8 cellular contexts compared by ENCODE assay signal in the genomic region with DNA sequence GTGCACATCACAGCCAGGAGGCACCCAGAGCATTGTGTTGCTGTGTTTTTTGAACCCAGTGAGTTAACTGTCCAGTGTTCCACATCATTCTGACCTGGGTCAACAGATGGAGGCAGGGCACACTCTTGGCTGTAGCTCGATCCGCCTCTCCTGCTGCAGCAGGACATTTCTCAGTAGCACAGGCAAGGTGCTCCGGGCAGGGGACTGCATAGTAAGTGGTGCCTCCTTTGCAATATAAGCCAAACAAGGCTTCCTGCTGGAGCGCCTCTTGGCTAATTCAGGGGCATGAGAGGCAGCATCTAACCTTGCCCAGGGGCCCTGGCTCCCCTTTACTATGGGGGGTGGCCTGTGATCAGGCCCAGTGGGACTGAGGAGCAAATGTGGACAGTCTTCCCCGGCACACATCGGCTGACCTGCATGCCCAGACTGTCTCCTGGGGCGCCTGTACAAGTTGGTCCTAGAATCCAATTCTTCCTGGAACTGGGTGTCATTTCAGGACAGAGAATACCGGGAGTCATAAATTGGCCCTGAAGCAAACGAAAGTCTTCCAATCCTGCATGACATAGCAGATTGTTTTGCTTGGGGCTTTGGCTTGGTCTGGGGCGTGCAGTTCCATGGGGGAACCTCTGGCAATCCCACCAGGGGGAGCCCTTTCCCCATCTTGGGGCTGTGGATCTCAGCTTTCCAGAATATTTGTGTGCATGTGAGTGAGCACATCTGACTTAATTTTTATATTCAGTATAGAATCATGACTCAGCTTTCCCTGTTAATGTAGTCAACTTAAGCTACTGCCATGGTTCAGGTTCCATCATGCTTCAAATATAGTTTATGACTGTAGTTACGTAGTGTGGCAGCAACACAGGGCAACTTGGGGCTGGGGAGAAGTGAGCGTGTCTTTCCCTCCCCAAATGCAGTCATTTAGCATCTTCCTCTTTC.
DNase-seq lines count a peak whose midpoint lies in the region; ATAC-seq and TF ChIP-seq lines count a peak whose summit lies in the region.

No MANE protein-coding gene starts in this region.

- no peaks in the 10 kb centered on the region for H3F3A ChIP-seq in OCI-LY1 (ENCODE audit: insufficient read depth, low read length)

- no peak for ATAC-seq in GM18511 (IDR thresholded peaks at IDR 0.05; ENCODE audit: unreplicated experiment)

- no peaks in the 10 kb centered on the region for H3K79me2 ChIP-seq in OCI-LY1 (ENCODE audit: insufficient read depth, low read length)

- no peaks in the 10 kb centered on the region for H4K20me1 ChIP-seq in BLaER1
- no peaks in the 10 kb centered on the region for H4K20me1 ChIP-seq in OCI-LY1 (ENCODE audit: insufficient read depth, low read length)

- H3K4me1 ChIP-seq in BLaER1 (peaks cover 61% of the 10 kb centered on the region), OCI-LY1 (ENCODE audit: insufficient read depth, low read length, severe bottlenecking) (no peaks in the 10 kb centered on the region)

- no peak overlapping the region for H2AFZ ChIP-seq in OCI-LY1 (ENCODE audit: low read length)

- H3K4me3 ChIP-seq in BLaER1 (no peak overlapping the region; the same call in 1 of the 2 replicates), OCI-LY1 (ENCODE audit: low read depth, low read length, poor library complexity, severe bottlenecking) (no peak overlapping the region)

- H3K4me2 ChIP-seq in BLaER1: peak overlapping the region; percentile 80
- H3K4me2 ChIP-seq in OCI-LY1 (ENCODE audit: low read length): no peak overlapping the region

- H3K27ac ChIP-seq in BLaER1 (peak overlapping the region; percentile 47), OCI-LY1 (ENCODE audit: low read depth, low read length, poor library complexity, severe bottlenecking) (no peak overlapping the region)

- H3K36me3 ChIP-seq in BLaER1: no peaks in the 10 kb centered on the region
- H3K36me3 ChIP-seq in OCI-LY1 (ENCODE audit: insufficient read depth, low read length): no peaks in the 10 kb centered on the region

- peak; percentile 91 for TF ChIP-seq CTCF in OCI-LY1 (IDR thresholded peaks at IDR 0.05; ENCODE audit: low read length)

- H3K9me3 ChIP-seq in BLaER1 (no peaks in the 10 kb centered on the region), OCI-LY1 (ENCODE audit: low read length) (no peaks in the 10 kb centered on the region)

- DNase-seq in HK-2 (ENCODE audit: unreplicated experiment): peak; percentile 84
- DNase-seq in activated CD8-positive, alpha-beta memory T cell treated with anti-CD3 and anti-CD28 coated beads, Interleukin-2, amount 50 U/mL, for 48 hours: peak; percentile 92
- DNase-seq in epidermal melanocyte (ENCODE audit: insufficient read length, low spot score): peak; percentile 69
- DNase-seq in middle frontal gyrus (ENCODE audit: extremely low spot score, low spot score): peak; percentile 84
- DNase-seq in stimulated activated CD8-positive, alpha-beta memory T cell treated with anti-CD3 and anti-CD28 coated beads, Interleukin-15, amount 100 ng/mL, for 1 hour (ENCODE audit: low read depth): peak; percentile 81

- H3K9ac ChIP-seq in BLaER1 (peak overlapping the region; percentile 38; the same call in 1 of the 2 replicates), OCI-LY1 (ENCODE audit: low read length) (no peak overlapping the region)

- no peaks in the 10 kb centered on the region for H3K27me3 ChIP-seq in BLaER1
- H3K27me3 ChIP-seq in OCI-LY1 (ENCODE audit: insufficient read depth, low read length): peaks cover 6% of the 10 kb centered on the region; the same call in 1 of the 2 replicates

- no peaks in the 10 kb centered on the region for H3K9me2 ChIP-seq in OCI-LY1 (ENCODE audit: low read depth, low read length)
